In genomic region chr5:142548739-142549275, GRCh38 we compare ENCODE assay signal across 1 cellular context.
TF ChIP-seq lines count a peak whose summit lies in the region.

No MANE protein-coding gene starts in this region.

TF ChIP-seq in K562, 482 proteins besides CTCF, POLR2A, EP300 and RAD21 (continued from another document):
- TF ChIP-seq MGA (IDR thresholded peaks at IDR 0.05) (no peak), POLR2B (IDR thresholded peaks at IDR 0.05; ENCODE audit: low read depth, partially characterized antibody) (no peak), ZSCAN29 (IDR thresholded peaks at IDR 0.05) (no peak), KAT2B (IDR thresholded peaks at IDR 0.05; ENCODE audit: low read depth, low read length) (no peak), ZNF589 (CRISPR knock-in tag; IDR thresholded peaks at IDR 0.05; ENCODE audit: low read depth) (peak; percentile 71; the same call in 1 of the 2 replicates), MBD2 (IDR thresholded peaks at IDR 0.05; ENCODE audit: borderline replicate concordance, low read depth) (no peak), MAZ (CRISPR knock-in tag; conservative IDR thresholded peaks at IDR 0.05 in 1 of 2, IDR thresholded peaks at IDR 0.05 in 1 of 2) (peak in 1 of 2 experiments; percentile 35; a peak in 1 of 4 replicates), ETV1 (tag; conservative IDR thresholded peaks at IDR 0.05; ENCODE audit: low read depth) (no peak; the same call in none of the 2 replicates), JUND (IDR thresholded peaks at IDR 0.05; ENCODE audit: borderline replicate concordance, low read depth, low read length) (peak; percentile 64; the same call in 1 of the 2 replicates), JUND (tag; IDR thresholded peaks at IDR 0.05; ENCODE audit: borderline replicate concordance, low read depth, low read length) (no peak; the same call in 2 of the 3 replicates), BHLHE40 (IDR thresholded peaks at IDR 0.05; ENCODE audit: low read length) (peak; percentile 44), ILF3 (IDR thresholded peaks at IDR 0.05; ENCODE audit: borderline replicate concordance) (no peak), HDAC1 (IDR thresholded peaks at IDR 0.05) (no peak)
- TF ChIP-seq, protein P1, sequence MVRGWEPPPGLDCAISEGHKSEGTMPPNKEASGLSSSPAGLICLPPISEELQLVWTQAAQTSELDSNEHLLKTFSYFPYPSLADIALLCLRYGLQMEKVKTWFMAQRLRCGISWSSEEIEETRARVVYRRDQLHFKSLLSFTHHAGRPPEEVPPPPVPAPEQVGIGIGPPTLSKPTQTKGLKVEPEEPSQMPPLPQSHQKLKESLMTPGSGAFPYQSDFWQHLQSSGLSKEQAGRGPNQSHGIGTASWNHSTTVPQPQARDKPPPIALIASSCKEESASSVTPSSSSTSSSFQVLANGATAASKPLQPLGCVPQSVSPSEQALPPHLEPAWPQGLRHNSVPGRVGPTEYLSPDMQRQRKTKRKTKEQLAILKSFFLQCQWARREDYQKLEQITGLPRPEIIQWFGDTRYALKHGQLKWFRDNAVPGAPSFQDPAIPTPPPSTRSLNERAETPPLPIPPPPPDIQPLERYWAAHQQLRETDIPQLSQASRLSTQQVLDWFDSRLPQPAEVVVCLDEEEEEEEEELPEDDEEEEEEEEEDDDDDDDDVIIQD (CRISPR knock-in tag; IDR thresholded peaks at IDR 0.05) = no peak
- TF ChIP-seq, protein P2, sequence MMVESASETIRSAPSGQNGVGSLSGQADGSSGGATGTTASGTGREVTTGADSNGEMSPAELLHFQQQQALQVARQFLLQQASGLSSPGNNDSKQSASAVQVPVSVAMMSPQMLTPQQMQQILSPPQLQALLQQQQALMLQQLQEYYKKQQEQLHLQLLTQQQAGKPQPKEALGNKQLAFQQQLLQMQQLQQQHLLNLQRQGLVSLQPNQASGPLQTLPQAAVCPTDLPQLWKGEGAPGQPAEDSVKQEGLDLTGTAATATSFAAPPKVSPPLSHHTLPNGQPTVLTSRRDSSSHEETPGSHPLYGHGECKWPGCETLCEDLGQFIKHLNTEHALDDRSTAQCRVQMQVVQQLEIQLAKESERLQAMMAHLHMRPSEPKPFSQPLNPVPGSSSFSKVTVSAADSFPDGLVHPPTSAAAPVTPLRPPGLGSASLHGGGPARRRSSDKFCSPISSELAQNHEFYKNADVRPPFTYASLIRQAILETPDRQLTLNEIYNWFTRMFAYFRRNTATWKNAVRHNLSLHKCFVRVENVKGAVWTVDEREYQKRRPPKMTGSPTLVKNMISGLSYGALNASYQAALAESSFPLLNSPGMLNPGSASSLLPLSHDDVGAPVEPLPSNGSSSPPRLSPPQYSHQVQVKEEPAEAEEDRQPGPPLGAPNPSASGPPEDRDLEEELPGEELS (CRISPR knock-in tag; IDR thresholded peaks at IDR 0.05; ENCODE audit: borderline replicate concordance) = no peak
